16 cellular contexts compared by ENCODE assay signal in the genomic region with DNA sequence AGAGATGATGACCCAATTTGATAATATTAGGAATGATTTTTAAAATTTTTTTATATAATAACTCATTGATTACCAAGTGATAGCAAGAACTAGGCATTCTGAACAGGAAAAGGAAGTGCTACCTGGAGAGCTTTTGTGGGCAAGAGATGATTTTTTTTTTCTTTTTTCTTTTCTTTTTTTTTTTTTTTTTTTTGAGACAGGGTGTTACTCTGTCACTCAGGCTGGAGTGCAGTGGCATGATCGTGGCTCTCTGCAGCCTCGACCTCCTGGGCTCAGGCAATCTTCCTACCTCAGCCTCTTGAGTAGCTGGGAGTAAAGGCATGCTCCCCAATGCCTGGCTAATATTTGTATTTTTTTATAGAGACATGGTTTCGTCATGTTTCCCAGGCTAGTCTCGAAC. TPM values are rescaled to one million over a fixed set of nuclear protein-coding genes. Genes with fewer than 3 reads are reported as not detected.
DNase-seq lines count a peak whose midpoint lies in the region; ATAC-seq and TF ChIP-seq lines count a peak whose summit lies in the region.
"Had no signal": no experiment of that assay in that cellular context is flagged by ENCODE, and none has a peak within 500 bp of the region (broad histone marks: within the 10 kb centered on the region; RNA-seq: fewer than 3 reads in every experiment).

No MANE protein-coding gene starts in this region.

- H2AFZ ChIP-seq in GM23338, result no peak overlapping the region

- CTCF ChIA-PET in CD4-positive, alpha-beta memory T cell (lab: Charles Lee; ENCODE audit: partially characterized antibody), result interaction anchor here (1.1 kb wide), 1 partner anchor 130 kb away, joined by 3 read pairs; no protein-coding TSS in a partner anchor

- POLR2A ChIA-PET in CD4-positive, alpha-beta memory T cell (lab: Charles Lee; ENCODE audit: partially characterized antibody), result interaction anchor here (1.3 to 2.0 kb wide), 3 partner anchors 40 to 174 kb away, joined by 3 to 6 read pairs (median 6); a partner anchor contains a TSS

- no peaks in the 10 kb centered on the region for H3K9me2 ChIP-seq in GM23338 (ENCODE audit: insufficient read depth)

- peaks cover 94% of the 10 kb centered on the region for H3K4me1 ChIP-seq in CD4-positive, alpha-beta memory T cell (ENCODE audit: insufficient read depth, low read length)
- H3K4me1 ChIP-seq in GM23338 (ENCODE audit: insufficient read depth), result peaks cover 78% of the 10 kb centered on the region
- H3K4me1 ChIP-seq: SJCRH30 had no signal

- H3F3A ChIP-seq in GM23338 (replicated peaks; ENCODE audit: low read depth), result no peaks in the 10 kb centered on the region

- peaks cover 100% of the 10 kb centered on the region for H3K79me2 ChIP-seq in GM23338 (replicated peaks; ENCODE audit: insufficient read depth)

- peak overlapping the region; percentile 54 to 94 (median 89) for H3K27ac Mint-ChIP-seq in CD4-positive, alpha-beta memory T cell
- H3K27ac Mint-ChIP-seq in GM23338 (peak overlapping the region; percentile 71; the same call in 1 of the 2 replicates), brain (peak overlapping the region in 3 of 5 experiments; percentile 42 to 87 (median 82)), nephron (peak overlapping the region in 2 of 3 experiments; percentile 42 to 78)

- H3K9me3 ChIP-seq in CD4-positive, alpha-beta memory T cell (ENCODE audit: control insufficient read depth in 1 of 2, low read length in 2 of 2), result no peaks in the 10 kb centered on the region
- H3K9me3 ChIP-seq: SJCRH30, tibial nerve had no signal

- intact Hi-C loops in CD4-positive, alpha-beta memory T cell (cut with micrococcal nuclease), result loop anchor here (2.0 to 5.0 kb wide), 2 partner anchors 39 to 41 kb away; a partner anchor contains a TSS

- DNase-seq in CD4-positive, alpha-beta memory T cell, result peak in 3 of 5 donors; percentile 36 to 43 (median 40)
- no peak for DNase-seq in GM23338 (ENCODE audit: low spot score)
- DNase-seq in NCI-H446 treated with DMSO at 0.1 percent for 48 hours (lab: John Stamatoyannopoulos, UW), result no peak
- no peak for DNase-seq in UCSD-AML1 (lab: John Stamatoyannopoulos, UW; ENCODE audit: unreplicated experiment)
- DNase-seq: activated CD8-positive, alpha-beta memory T cell treated with anti-CD3 and anti-CD28 coated beads for 24 hours; activated gamma-delta T cell; DMS153; NCI-H1930; NCI-H510A treated with DMSO at 0.1 percent for 48 hours; SJCRH30; stimulated activated CD4-positive, alpha-beta T cell treated with anti-CD3 and anti-CD28 coated beads, Interleukin-4, amount 100 ng/mL, for 4 hours had no signal

- TF ChIP-seq CTCF in GM23338 (conservative IDR thresholded peaks at IDR 0.05; ENCODE audit: low read depth in 2 of 2), result no peak
- no peak for TF ChIP-seq CTCF in brain (conservative IDR thresholded peaks at IDR 0.05)
- TF ChIP-seq CTCF in nephron (IDR thresholded peaks at IDR 0.05; ENCODE audit: unreplicated experiment in 3 of 3), result no peak

- H3K27ac ChIP-seq in CD4-positive, alpha-beta memory T cell (ENCODE audit: low read depth, low read length), result peak overlapping the region; percentile 36
- H3K27ac ChIP-seq in GM23338 (ENCODE audit: low read depth), result peak overlapping the region; percentile 72; the same call in 1 of the 2 replicates
- H3K27ac ChIP-seq: SJCRH30, tibial nerve had no signal

- H4K20me1 ChIP-seq in GM23338 (replicated peaks; ENCODE audit: insufficient read depth), result peaks cover 46% of the 10 kb centered on the region

- H3K9me3 Mint-ChIP-seq in CD4-positive, alpha-beta memory T cell, result peaks cover 0 to 3% (median 0%) of the 10 kb centered on the region in 8 donors
- H3K9me3 Mint-ChIP-seq in GM23338 (no peaks in the 10 kb centered on the region), brain (no peaks in the 10 kb centered on the region), nephron (no peaks in the 10 kb centered on the region)

- peak overlapping the region; percentile 42; the same call in 1 of the 2 replicates for H3K4me2 ChIP-seq in GM23338

- no peaks in the 10 kb centered on the region for H3K27me3 ChIP-seq in CD4-positive, alpha-beta memory T cell (ENCODE audit: insufficient read depth, low read length)
- H3K27me3 ChIP-seq in GM23338 (ENCODE audit: insufficient read depth), result no peaks in the 10 kb centered on the region
- H3K27me3 ChIP-seq: SJCRH30, tibial nerve had no signal

- no peaks in the 10 kb centered on the region for H3K36me3 ChIP-seq in CD4-positive, alpha-beta memory T cell (ENCODE audit: insufficient read depth, low read length)
- no peaks in the 10 kb centered on the region for H3K36me3 ChIP-seq in GM23338 (ENCODE audit: insufficient read depth)

- peaks cover 70 to 93% (median 79%) of the 10 kb centered on the region in 4 donors for H3K4me1 Mint-ChIP-seq in CD4-positive, alpha-beta memory T cell
- H3K4me1 Mint-ChIP-seq in GM23338, result peaks cover 76% of the 10 kb centered on the region
- H3K4me1 Mint-ChIP-seq in brain, result peaks cover 84% of the 10 kb centered on the region
- H3K4me1 Mint-ChIP-seq in nephron, result peaks cover 56% of the 10 kb centered on the region

- H3K36me3 Mint-ChIP-seq in CD4-positive, alpha-beta memory T cell, result peaks cover 9 to 11% of the 10 kb centered on the region in 2 donors
- H3K36me3 Mint-ChIP-seq in GM23338 (ENCODE audit: low read depth) (peaks cover 14% of the 10 kb centered on the region; the same call in 1 of the 3 replicates), brain (peaks cover 61% of the 10 kb centered on the region), nephron (ENCODE audit: low read depth) (peaks cover 45% of the 10 kb centered on the region)

- no peaks in the 10 kb centered on the region for H3K27me3 Mint-ChIP-seq in CD4-positive, alpha-beta memory T cell
- H3K27me3 Mint-ChIP-seq in GM23338 (ENCODE audit: insufficient read depth, low read depth, poor library complexity) (peaks cover 9% of the 10 kb centered on the region), brain (peaks cover 4% of the 10 kb centered on the region), nephron (ENCODE audit: low read depth) (no peaks in the 10 kb centered on the region)
- H3K27me3 Mint-ChIP-seq: B cell had no signal

- no peak for ATAC-seq in GM23338
- no peak for ATAC-seq in HG02870 (IDR thresholded peaks at IDR 0.05; ENCODE audit: unreplicated experiment)

- H3K4me3 Mint-ChIP-seq in CD4-positive, alpha-beta memory T cell, result peak overlapping the region in 7 of 8 donors; percentile 12 to 72 (median 47)
- no peak overlapping the region; the same call in 2 of the 3 replicates for H3K4me3 Mint-ChIP-seq in GM23338
- no peak overlapping the region for H3K4me3 Mint-ChIP-seq in brain
- H3K4me3 Mint-ChIP-seq in nephron, result no peak overlapping the region
- H3K4me3 Mint-ChIP-seq: B cell had no signal

- no peak overlapping the region for H3K4me3 ChIP-seq in CD4-positive, alpha-beta memory T cell (ENCODE audit: low read length in 2 of 2)
- H3K4me3 ChIP-seq in GM23338, result no peak overlapping the region
- H3K4me3 ChIP-seq: SJCRH30, tibial nerve had no signal

TF ChIP-seq in GM23338, 12 proteins besides CTCF, POLR2A, EP300 and RAD21 (continues in another document):
- no peak for TF ChIP-seq POLR2AphosphoS5 (IDR thresholded peaks at IDR 0.05; ENCODE audit: low read depth)

RNA-seq across cellular contexts. Expression of a gene that starts 40.4 kb away (rescaled TPM):
- total RNA-seq in CD4-positive, alpha-beta memory T cell, result 100 to 1,000 TPM; 137 to 155 TPM
- 100 to 1,000 TPM in 1 of 2 donors, 10 to 100 TPM in 1; 27.3 to 109 TPM for polyA plus RNA-seq in CD4-positive, alpha-beta memory T cell
- total RNA-seq in GM23338 (2014; rRNA removed; shearing (Covaris generic)), result 41.4 and 46.9 TPM in 2 replicates
- 87.8 and 91.3 TPM in 2 replicates for polyA plus RNA-seq in GM23338 (2016; fragmentation: Nextera tagmentation; extraction: Ambion mirVana)
- 5.8 TPM for polyA plus RNA-seq in brain (ENCODE audit: insufficient read depth, low read depth, low replicate concordance)

Comparison
In these comparisons a context has a peak if more than half of its experiments do, and no peak if none do; other contexts are left out.
1. DNase-seq: peak in CD4-positive, alpha-beta memory T cell (3 of 5); none in GM23338 (single experiment), NCI-H446 treated with DMSO at 0.1 percent for 48 hours (single experiment) and UCSD-AML1 (single experiment).
2. H3K4me3 Mint-ChIP-seq: peak in CD4-positive, alpha-beta memory T cell (7 of 8); none in GM23338 (single experiment), brain (0 of 5) and nephron (0 of 3).
3. Peak in every context shown above with its lines, with median percentiles within 50 percentile points of each other: H3K27ac Mint-ChIP-seq.